2 cellular contexts compared by ENCODE assay signal in the genomic region with DNA sequence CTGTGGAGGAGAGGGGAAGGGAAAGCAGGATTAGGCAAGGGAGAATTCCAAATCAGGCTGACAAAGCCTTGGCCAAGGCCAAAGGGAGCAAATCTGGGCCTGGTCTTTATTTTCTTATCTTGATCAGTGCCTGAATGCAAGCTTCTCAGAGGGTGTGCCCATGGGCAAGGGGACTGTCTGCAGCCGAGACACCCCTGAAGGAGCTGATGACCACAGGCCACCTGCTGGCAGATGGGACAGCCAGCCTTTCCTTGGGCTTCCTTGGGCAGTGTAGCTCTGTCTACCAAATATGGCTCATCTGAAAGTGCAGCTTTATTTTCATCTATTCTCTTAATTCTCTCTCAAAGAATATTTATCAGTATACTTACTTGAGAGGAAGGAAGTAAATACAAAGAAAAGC.
TF ChIP-seq lines count a peak whose summit lies in the region.

No MANE protein-coding gene starts in this region.

TF ChIP-seq in GM23338, 12 proteins besides CTCF, POLR2A, EP300 and RAD21 (continued from another document and continues in another):
- TF ChIP-seq, protein P1, sequence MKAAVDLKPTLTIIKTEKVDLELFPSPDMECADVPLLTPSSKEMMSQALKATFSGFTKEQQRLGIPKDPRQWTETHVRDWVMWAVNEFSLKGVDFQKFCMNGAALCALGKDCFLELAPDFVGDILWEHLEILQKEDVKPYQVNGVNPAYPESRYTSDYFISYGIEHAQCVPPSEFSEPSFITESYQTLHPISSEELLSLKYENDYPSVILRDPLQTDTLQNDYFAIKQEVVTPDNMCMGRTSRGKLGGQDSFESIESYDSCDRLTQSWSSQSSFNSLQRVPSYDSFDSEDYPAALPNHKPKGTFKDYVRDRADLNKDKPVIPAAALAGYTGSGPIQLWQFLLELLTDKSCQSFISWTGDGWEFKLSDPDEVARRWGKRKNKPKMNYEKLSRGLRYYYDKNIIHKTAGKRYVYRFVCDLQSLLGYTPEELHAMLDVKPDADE (IDR thresholded peaks at IDR 0.05) = no peak
- TF ChIP-seq POLR2AphosphoS5 (IDR thresholded peaks at IDR 0.05; ENCODE audit: low read depth) (no peak), STAT1 (IDR thresholded peaks at IDR 0.05; ENCODE audit: unreplicated experiment) (no peak), NANOG (IDR thresholded peaks at IDR 0.05; ENCODE audit: borderline replicate concordance) (no peak), ZNF331 (CRISPR knock-in tag; IDR thresholded peaks at IDR 0.05; ENCODE audit: low read depth) (no peak), JUNB (IDR thresholded peaks at IDR 0.05; ENCODE audit: unreplicated experiment) (no peak), EZH2 (IDR thresholded peaks at IDR 0.05; ENCODE audit: low read depth, unreplicated experiment) (no peak), CREB1 (CRISPR knock-in tag; IDR thresholded peaks at IDR 0.05; ENCODE audit: low read depth) (no peak), EZH2phosphoT487 (IDR thresholded peaks at IDR 0.05; ENCODE audit: unreplicated experiment) (no peak)
- TF ChIP-seq, protein P2, sequence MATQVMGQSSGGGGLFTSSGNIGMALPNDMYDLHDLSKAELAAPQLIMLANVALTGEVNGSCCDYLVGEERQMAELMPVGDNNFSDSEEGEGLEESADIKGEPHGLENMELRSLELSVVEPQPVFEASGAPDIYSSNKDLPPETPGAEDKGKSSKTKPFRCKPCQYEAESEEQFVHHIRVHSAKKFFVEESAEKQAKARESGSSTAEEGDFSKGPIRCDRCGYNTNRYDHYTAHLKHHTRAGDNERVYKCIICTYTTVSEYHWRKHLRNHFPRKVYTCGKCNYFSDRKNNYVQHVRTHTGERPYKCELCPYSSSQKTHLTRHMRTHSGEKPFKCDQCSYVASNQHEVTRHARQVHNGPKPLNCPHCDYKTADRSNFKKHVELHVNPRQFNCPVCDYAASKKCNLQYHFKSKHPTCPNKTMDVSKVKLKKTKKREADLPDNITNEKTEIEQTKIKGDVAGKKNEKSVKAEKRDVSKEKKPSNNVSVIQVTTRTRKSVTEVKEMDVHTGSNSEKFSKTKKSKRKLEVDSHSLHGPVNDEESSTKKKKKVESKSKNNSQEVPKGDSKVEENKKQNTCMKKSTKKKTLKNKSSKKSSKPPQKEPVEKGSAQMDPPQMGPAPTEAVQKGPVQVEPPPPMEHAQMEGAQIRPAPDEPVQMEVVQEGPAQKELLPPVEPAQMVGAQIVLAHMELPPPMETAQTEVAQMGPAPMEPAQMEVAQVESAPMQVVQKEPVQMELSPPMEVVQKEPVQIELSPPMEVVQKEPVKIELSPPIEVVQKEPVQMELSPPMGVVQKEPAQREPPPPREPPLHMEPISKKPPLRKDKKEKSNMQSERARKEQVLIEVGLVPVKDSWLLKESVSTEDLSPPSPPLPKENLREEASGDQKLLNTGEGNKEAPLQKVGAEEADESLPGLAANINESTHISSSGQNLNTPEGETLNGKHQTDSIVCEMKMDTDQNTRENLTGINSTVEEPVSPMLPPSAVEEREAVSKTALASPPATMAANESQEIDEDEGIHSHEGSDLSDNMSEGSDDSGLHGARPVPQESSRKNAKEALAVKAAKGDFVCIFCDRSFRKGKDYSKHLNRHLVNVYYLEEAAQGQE (IDR thresholded peaks at IDR 0.05; ENCODE audit: unreplicated experiment) = no peak

TF ChIP-seq in WTC11, 78 proteins besides CTCF, POLR2A, EP300 and RAD21 (continued from another document):
- TF ChIP-seq, protein P3, sequence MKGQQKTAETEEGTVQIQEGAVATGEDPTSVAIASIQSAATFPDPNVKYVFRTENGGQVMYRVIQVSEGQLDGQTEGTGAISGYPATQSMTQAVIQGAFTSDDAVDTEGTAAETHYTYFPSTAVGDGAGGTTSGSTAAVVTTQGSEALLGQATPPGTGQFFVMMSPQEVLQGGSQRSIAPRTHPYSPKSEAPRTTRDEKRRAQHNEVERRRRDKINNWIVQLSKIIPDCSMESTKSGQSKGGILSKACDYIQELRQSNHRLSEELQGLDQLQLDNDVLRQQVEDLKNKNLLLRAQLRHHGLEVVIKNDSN (CRISPR knock-in tag; IDR thresholded peaks at IDR 0.05) = no peak
- no peak for TF ChIP-seq FOXJ3 (CRISPR knock-in tag; IDR thresholded peaks at IDR 0.05; ENCODE audit: borderline replicate concordance)
- TF ChIP-seq ZNF121 (CRISPR knock-in tag; IDR thresholded peaks at IDR 0.05) = no peak
- TF ChIP-seq, protein P4, sequence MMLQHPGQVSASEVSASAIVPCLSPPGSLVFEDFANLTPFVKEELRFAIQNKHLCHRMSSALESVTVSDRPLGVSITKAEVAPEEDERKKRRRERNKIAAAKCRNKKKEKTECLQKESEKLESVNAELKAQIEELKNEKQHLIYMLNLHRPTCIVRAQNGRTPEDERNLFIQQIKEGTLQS (CRISPR knock-in tag; conservative IDR thresholded peaks at IDR 0.05) = no peak
- no peak for TF ChIP-seq FOXP1 (CRISPR knock-in tag; IDR thresholded peaks at IDR 0.05; ENCODE audit: borderline replicate concordance)
- no peak for TF ChIP-seq SMAD4 (CRISPR knock-in tag; IDR thresholded peaks at IDR 0.05)
- TF ChIP-seq, protein P5, sequence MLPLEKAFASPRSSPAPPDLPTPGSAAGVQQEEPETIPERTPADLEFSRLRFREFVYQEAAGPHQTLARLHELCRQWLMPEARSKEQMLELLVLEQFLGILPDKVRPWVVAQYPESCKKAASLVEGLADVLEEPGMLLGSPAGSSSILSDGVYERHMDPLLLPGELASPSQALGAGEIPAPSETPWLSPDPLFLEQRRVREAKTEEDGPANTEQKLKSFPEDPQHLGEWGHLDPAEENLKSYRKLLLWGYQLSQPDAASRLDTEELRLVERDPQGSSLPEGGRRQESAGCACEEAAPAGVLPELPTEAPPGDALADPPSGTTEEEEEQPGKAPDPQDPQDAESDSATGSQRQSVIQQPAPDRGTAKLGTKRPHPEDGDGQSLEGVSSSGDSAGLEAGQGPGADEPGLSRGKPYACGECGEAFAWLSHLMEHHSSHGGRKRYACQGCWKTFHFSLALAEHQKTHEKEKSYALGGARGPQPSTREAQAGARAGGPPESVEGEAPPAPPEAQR (CRISPR knock-in tag; IDR thresholded peaks at IDR 0.05) = no peak
- TF ChIP-seq TCF7 (CRISPR knock-in tag; IDR thresholded peaks at IDR 0.05; ENCODE audit: low read depth) = no peak
- TF ChIP-seq, protein P6, sequence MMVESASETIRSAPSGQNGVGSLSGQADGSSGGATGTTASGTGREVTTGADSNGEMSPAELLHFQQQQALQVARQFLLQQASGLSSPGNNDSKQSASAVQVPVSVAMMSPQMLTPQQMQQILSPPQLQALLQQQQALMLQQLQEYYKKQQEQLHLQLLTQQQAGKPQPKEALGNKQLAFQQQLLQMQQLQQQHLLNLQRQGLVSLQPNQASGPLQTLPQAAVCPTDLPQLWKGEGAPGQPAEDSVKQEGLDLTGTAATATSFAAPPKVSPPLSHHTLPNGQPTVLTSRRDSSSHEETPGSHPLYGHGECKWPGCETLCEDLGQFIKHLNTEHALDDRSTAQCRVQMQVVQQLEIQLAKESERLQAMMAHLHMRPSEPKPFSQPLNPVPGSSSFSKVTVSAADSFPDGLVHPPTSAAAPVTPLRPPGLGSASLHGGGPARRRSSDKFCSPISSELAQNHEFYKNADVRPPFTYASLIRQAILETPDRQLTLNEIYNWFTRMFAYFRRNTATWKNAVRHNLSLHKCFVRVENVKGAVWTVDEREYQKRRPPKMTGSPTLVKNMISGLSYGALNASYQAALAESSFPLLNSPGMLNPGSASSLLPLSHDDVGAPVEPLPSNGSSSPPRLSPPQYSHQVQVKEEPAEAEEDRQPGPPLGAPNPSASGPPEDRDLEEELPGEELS (CRISPR knock-in tag; IDR thresholded peaks at IDR 0.05) = no peak
- TF ChIP-seq TEAD1 (CRISPR knock-in tag; IDR thresholded peaks at IDR 0.05) = no peak
- no peak for TF ChIP-seq JAZF1 (CRISPR knock-in tag; IDR thresholded peaks at IDR 0.05)
- no peak for TF ChIP-seq SOX15 (CRISPR knock-in tag; IDR thresholded peaks at IDR 0.05)
- no peak for TF ChIP-seq ZNF138 (CRISPR knock-in tag; conservative IDR thresholded peaks at IDR 0.05)
- TF ChIP-seq NFATC4 (CRISPR knock-in tag; IDR thresholded peaks at IDR 0.05) = no peak
